Comparison of ENCODE assay signal across 8 cellular contexts in genomic region chr16:89442990-89443726, GRCh38. TPM values are rescaled to one million over a fixed set of nuclear protein-coding genes. Genes with fewer than 3 reads are reported as not detected.
DNase-seq lines count a peak whose midpoint lies in the region; ATAC-seq and TF ChIP-seq lines count a peak whose summit lies in the region.

No MANE protein-coding gene starts in this region.

- H3K27me3 Mint-ChIP-seq in HFFc6 (ENCODE audit: insufficient read depth): peaks cover 6% of the 10 kb centered on the region
- H3K27me3 Mint-ChIP-seq in activated naive CD8-positive, alpha-beta T cell treated with anti-CD3 and anti-CD28 coated beads, Interleukin-2, amount 10 ng/mL, durations not matched to agents 7 days and 5 days: no peaks in the 10 kb centered on the region

- TF ChIP-seq CTCF in HFFc6 (IDR thresholded peaks at IDR 0.05): no peak
- TF ChIP-seq CTCF in smooth muscle cell (IDR thresholded peaks at IDR 0.05; ENCODE audit: borderline replicate concordance, insufficient read depth, poor library complexity, severe bottlenecking): no peak

- H3F3A ChIP-seq in smooth muscle cell (ENCODE audit: low read depth): peaks cover 10% of the 10 kb centered on the region

- ATAC-seq in activated naive CD8-positive, alpha-beta T cell treated with anti-CD3 and anti-CD28 coated beads, Interleukin-2, amount 10 ng/mL, durations not matched to agents 7 days and 5 days (ENCODE audit: low read depth): no peak
- ATAC-seq in right cardiac atrium (peak; percentile 40 to 52), HG03135 (IDR thresholded peaks at IDR 0.05; ENCODE audit: unreplicated experiment) (no peak), HG03175 (IDR thresholded peaks at IDR 0.05; ENCODE audit: unreplicated experiment) (no peak)

- no peaks in the 10 kb centered on the region for H3K9me3 Mint-ChIP-seq in HFFc6
- H3K9me3 Mint-ChIP-seq in activated naive CD8-positive, alpha-beta T cell treated with anti-CD3 and anti-CD28 coated beads, Interleukin-2, amount 10 ng/mL, durations not matched to agents 7 days and 5 days: no peaks in the 10 kb centered on the region

- H3K4me3 ChIP-seq in right cardiac atrium (ENCODE audit: low read length) (no peak overlapping the region), smooth muscle cell (no peak overlapping the region)

- H3K79me2 ChIP-seq in smooth muscle cell (ENCODE audit: low read depth): peaks cover 100% of the 10 kb centered on the region

- intact Hi-C loops in right cardiac atrium (cut with DNase I): no loop called here

- no peak overlapping the region for H2AFZ ChIP-seq in smooth muscle cell (ENCODE audit: low read depth)

- peaks cover 100% of the 10 kb centered on the region for H4K20me1 ChIP-seq in smooth muscle cell (ENCODE audit: low read depth)

- no peaks in the 10 kb centered on the region for H3K36me3 ChIP-seq in smooth muscle cell (ENCODE audit: low read depth)

- POLR2A ChIA-PET in activated naive CD8-positive, alpha-beta T cell treated with anti-CD3 and anti-CD28 coated beads, Interleukin-2, amount 10 ng/mL, durations not matched to agents 7 days and 5 days (lab: Charles Lee): interaction anchor here (1.4 kb wide), 1 partner anchor 12 kb away, joined by 3 read pairs; no protein-coding TSS in a partner anchor

- H3K4me1 ChIP-seq in right cardiac atrium (ENCODE audit: control insufficient read depth, insufficient read depth, low read length): peaks cover 41% of the 10 kb centered on the region
- peaks cover 39% of the 10 kb centered on the region for H3K4me1 ChIP-seq in smooth muscle cell (ENCODE audit: low read depth)

- peak overlapping the region; percentile 47 for H3K4me2 ChIP-seq in smooth muscle cell

- peak overlapping the region; percentile 93 for H3K27ac Mint-ChIP-seq in HFFc6
- H3K27ac Mint-ChIP-seq in activated naive CD8-positive, alpha-beta T cell treated with anti-CD3 and anti-CD28 coated beads, Interleukin-2, amount 10 ng/mL, durations not matched to agents 7 days and 5 days: peak overlapping the region; percentile 72

- peaks cover 9% of the 10 kb centered on the region for H3K36me3 Mint-ChIP-seq in HFFc6 (ENCODE audit: low read depth)
- H3K36me3 Mint-ChIP-seq in activated naive CD8-positive, alpha-beta T cell treated with anti-CD3 and anti-CD28 coated beads, Interleukin-2, amount 10 ng/mL, durations not matched to agents 7 days and 5 days: peaks cover 5% of the 10 kb centered on the region

- WGBS in right cardiac atrium: 43% methylated on average over 13 of the region's 13 CpGs
- 44% methylated on average over 13 of the region's 13 CpGs for WGBS in smooth muscle cell (ENCODE audit: low lambda C conversion rate)

- H3K27me3 ChIP-seq in right cardiac atrium (ENCODE audit: control insufficient read depth, insufficient read depth): no peaks in the 10 kb centered on the region
- no peaks in the 10 kb centered on the region for H3K27me3 ChIP-seq in smooth muscle cell (ENCODE audit: low read depth)

- H3K4me3 Mint-ChIP-seq in HFFc6: peak overlapping the region; percentile 77
- peak overlapping the region; percentile 65 for H3K4me3 Mint-ChIP-seq in activated naive CD8-positive, alpha-beta T cell treated with anti-CD3 and anti-CD28 coated beads, Interleukin-2, amount 10 ng/mL, durations not matched to agents 7 days and 5 days

- H3K9ac ChIP-seq in smooth muscle cell (ENCODE audit: low read depth): no peak overlapping the region

- H3K4me1 Mint-ChIP-seq in HFFc6 (ENCODE audit: low read depth): peaks cover 87% of the 10 kb centered on the region
- H3K4me1 Mint-ChIP-seq in activated naive CD8-positive, alpha-beta T cell treated with anti-CD3 and anti-CD28 coated beads, Interleukin-2, amount 10 ng/mL, durations not matched to agents 7 days and 5 days: peaks cover 75% of the 10 kb centered on the region

- H3K27ac ChIP-seq in right cardiac atrium (ENCODE audit: low read length): peak overlapping the region; percentile 45
- H3K27ac ChIP-seq in smooth muscle cell (ENCODE audit: low read depth): peak overlapping the region; percentile 80

- DNase-seq in AG20443 (ENCODE audit: low spot score) (peak; percentile 46), HFFc6 (peak; percentile 63), right cardiac atrium (peak; percentile 57 to 76 (median 67)), smooth muscle cell (lab: John Stamatoyannopoulos, UW; ENCODE audit: unreplicated experiment) (no peak), NCI-H1930 (lab: John Stamatoyannopoulos, UW) (no peak)
- DNase-seq in activated naive CD8-positive, alpha-beta T cell treated with anti-CD3 and anti-CD28 coated beads, Interleukin-2, amount 10 ng/mL, durations not matched to agents 7 days and 5 days: no peak

- H3K9me3 ChIP-seq in right cardiac atrium (ENCODE audit: control insufficient read depth, low read length) (no peaks in the 10 kb centered on the region), smooth muscle cell (replicated peaks; ENCODE audit: low read depth) (no peaks in the 10 kb centered on the region)

RNA-seq across cellular contexts. Expression of gene ANKRD11, which starts 47.2 kb away (rescaled TPM):
- 100 to 1,000 TPM; 110 to 120 (median 116) TPM for total RNA-seq in HFFc6 (2021; fragmentation: NEBNext Ultra II Directional; extraction: Animal tissue kit (Norgen Biotek cat#: 25700))
- total RNA-seq in activated naive CD8-positive, alpha-beta T cell treated with anti-CD3 and anti-CD28 coated beads, Interleukin-2, amount 10 ng/mL, durations not matched to agents 7 days and 5 days: 100 to 1,000 TPM; 213 to 217 TPM
- total RNA-seq in right cardiac atrium: 10 to 100 TPM; 92.6 to 98.9 (median 96.9) TPM
- 75.3 TPM for polyA plus RNA-seq in right cardiac atrium
- 31.5 and 43.2 TPM in 2 replicates for total RNA-seq in smooth muscle cell
- 105 and 118 TPM in 2 replicates for polyA plus RNA-seq in smooth muscle cell

Comparison
In these comparisons a context has a peak if more than half of its experiments do, and no peak if none do; other contexts are left out.
1. DNase-seq: peak in AG20443 (single experiment), HFFc6 (single experiment) and right cardiac atrium (3 of 3); none in activated naive CD8-positive, alpha-beta T cell treated with anti-CD3 and anti-CD28 coated beads, Interleukin-2, amount 10 ng/mL, durations not matched to agents 7 days and 5 days (single experiment), smooth muscle cell (single experiment) and NCI-H1930 (0 of 2).
2. ATAC-seq: peak in right cardiac atrium (2 of 2); none in activated naive CD8-positive, alpha-beta T cell treated with anti-CD3 and anti-CD28 coated beads, Interleukin-2, amount 10 ng/mL, durations not matched to agents 7 days and 5 days (single experiment), HG03135 (single experiment) and HG03175 (single experiment).